1 cellular context compared by ENCODE assay signal in the genomic region with DNA sequence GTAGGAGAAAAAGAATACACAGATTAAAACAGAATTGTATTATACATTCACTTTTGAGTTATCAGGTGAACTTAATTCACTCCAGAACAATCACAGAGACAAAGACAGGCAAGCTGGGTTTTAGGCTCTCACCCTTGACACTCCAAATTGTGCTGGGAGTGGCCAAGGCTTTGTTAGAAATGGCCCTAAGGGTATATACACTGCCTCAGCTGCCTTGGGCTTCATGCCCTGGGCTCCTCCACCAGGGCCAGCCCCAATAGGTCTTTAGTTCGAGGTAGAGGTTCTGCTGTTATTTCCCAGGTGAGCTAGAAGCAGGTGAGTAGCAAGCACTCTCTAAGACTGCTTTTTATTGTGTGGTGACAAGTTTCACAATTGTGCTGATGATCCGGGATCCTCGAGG.
TF ChIP-seq lines count a peak whose summit lies in the region.

No MANE protein-coding gene starts in this region.

TF ChIP-seq in HepG2, 621 proteins besides CTCF, POLR2A, EP300 and RAD21:
- TF ChIP-seq, protein P1, sequence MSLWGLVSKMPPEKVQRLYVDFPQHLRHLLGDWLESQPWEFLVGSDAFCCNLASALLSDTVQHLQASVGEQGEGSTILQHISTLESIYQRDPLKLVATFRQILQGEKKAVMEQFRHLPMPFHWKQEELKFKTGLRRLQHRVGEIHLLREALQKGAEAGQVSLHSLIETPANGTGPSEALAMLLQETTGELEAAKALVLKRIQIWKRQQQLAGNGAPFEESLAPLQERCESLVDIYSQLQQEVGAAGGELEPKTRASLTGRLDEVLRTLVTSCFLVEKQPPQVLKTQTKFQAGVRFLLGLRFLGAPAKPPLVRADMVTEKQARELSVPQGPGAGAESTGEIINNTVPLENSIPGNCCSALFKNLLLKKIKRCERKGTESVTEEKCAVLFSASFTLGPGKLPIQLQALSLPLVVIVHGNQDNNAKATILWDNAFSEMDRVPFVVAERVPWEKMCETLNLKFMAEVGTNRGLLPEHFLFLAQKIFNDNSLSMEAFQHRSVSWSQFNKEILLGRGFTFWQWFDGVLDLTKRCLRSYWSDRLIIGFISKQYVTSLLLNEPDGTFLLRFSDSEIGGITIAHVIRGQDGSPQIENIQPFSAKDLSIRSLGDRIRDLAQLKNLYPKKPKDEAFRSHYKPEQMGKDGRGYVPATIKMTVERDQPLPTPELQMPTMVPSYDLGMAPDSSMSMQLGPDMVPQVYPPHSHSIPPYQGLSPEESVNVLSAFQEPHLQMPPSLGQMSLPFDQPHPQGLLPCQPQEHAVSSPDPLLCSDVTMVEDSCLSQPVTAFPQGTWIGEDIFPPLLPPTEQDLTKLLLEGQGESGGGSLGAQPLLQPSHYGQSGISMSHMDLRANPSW (CRISPR knock-in tag; IDR thresholded peaks at IDR 0.05; ENCODE audit: borderline replicate concordance): no peak
- no peak for TF ChIP-seq MZF1 (CRISPR knock-in tag; IDR thresholded peaks at IDR 0.05; ENCODE audit: borderline replicate concordance)
- no peak for TF ChIP-seq PPARG (CRISPR knock-in tag; conservative IDR thresholded peaks at IDR 0.05)
- TF ChIP-seq MIER3 (CRISPR knock-in tag; IDR thresholded peaks at IDR 0.05; ENCODE audit: borderline replicate concordance): no peak
- TF ChIP-seq, protein P2, sequence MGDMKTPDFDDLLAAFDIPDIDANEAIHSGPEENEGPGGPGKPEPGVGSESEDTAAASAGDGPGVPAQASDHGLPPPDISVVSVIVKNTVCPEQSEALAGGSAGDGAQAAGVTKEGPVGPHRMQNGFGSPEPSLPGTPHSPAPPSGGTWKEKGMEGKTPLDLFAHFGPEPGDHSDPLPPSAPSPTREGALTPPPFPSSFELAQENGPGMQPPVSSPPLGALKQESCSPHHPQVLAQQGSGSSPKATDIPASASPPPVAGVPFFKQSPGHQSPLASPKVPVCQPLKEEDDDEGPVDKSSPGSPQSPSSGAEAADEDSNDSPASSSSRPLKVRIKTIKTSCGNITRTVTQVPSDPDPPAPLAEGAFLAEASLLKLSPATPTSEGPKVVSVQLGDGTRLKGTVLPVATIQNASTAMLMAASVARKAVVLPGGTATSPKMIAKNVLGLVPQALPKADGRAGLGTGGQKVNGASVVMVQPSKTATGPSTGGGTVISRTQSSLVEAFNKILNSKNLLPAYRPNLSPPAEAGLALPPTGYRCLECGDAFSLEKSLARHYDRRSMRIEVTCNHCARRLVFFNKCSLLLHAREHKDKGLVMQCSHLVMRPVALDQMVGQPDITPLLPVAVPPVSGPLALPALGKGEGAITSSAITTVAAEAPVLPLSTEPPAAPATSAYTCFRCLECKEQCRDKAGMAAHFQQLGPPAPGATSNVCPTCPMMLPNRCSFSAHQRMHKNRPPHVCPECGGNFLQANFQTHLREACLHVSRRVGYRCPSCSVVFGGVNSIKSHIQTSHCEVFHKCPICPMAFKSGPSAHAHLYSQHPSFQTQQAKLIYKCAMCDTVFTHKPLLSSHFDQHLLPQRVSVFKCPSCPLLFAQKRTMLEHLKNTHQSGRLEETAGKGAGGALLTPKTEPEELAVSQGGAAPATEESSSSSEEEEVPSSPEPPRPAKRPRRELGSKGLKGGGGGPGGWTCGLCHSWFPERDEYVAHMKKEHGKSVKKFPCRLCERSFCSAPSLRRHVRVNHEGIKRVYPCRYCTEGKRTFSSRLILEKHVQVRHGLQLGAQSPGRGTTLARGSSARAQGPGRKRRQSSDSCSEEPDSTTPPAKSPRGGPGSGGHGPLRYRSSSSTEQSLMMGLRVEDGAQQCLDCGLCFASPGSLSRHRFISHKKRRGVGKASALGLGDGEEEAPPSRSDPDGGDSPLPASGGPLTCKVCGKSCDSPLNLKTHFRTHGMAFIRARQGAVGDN (CRISPR knock-in tag; IDR thresholded peaks at IDR 0.05): no peak
- TF ChIP-seq SOX13 (IDR thresholded peaks at IDR 0.05): no peak
- TF ChIP-seq SOX13 (CRISPR knock-in tag; conservative IDR thresholded peaks at IDR 0.05 in 1 of 2, IDR thresholded peaks at IDR 0.05 in 1 of 2): no peak
- TF ChIP-seq, protein P3, sequence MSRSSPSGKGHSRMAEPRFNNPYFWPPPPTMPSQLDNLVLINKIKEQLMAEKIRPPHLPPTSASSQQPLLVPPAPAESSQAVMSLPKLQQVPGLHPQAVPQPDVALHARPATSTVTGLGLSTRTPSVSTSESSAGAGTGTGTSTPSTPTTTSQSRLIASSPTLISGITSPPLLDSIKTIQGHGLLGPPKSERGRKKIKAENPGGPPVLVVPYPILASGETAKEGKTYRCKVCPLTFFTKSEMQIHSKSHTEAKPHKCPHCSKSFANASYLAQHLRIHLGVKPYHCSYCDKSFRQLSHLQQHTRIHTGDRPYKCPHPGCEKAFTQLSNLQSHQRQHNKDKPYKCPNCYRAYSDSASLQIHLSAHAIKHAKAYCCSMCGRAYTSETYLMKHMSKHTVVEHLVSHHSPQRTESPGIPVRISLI (CRISPR knock-in tag; IDR thresholded peaks at IDR 0.05; ENCODE audit: borderline replicate concordance): no peak
- no peak for TF ChIP-seq SCMH1 (CRISPR knock-in tag; IDR thresholded peaks at IDR 0.05; ENCODE audit: borderline replicate concordance)
- TF ChIP-seq PHF5A (CRISPR knock-in tag; IDR thresholded peaks at IDR 0.05; ENCODE audit: low read depth, unreplicated experiment): no peak
- TF ChIP-seq BRCA1 (CRISPR knock-in tag; IDR thresholded peaks at IDR 0.05): no peak
- no peak for TF ChIP-seq ZNF496 (CRISPR knock-in tag; IDR thresholded peaks at IDR 0.05; ENCODE audit: insufficient replicate concordance)
- no peak for TF ChIP-seq ZNF34 (CRISPR knock-in tag; IDR thresholded peaks at IDR 0.05; ENCODE audit: borderline replicate concordance)
- TF ChIP-seq, protein P4, sequence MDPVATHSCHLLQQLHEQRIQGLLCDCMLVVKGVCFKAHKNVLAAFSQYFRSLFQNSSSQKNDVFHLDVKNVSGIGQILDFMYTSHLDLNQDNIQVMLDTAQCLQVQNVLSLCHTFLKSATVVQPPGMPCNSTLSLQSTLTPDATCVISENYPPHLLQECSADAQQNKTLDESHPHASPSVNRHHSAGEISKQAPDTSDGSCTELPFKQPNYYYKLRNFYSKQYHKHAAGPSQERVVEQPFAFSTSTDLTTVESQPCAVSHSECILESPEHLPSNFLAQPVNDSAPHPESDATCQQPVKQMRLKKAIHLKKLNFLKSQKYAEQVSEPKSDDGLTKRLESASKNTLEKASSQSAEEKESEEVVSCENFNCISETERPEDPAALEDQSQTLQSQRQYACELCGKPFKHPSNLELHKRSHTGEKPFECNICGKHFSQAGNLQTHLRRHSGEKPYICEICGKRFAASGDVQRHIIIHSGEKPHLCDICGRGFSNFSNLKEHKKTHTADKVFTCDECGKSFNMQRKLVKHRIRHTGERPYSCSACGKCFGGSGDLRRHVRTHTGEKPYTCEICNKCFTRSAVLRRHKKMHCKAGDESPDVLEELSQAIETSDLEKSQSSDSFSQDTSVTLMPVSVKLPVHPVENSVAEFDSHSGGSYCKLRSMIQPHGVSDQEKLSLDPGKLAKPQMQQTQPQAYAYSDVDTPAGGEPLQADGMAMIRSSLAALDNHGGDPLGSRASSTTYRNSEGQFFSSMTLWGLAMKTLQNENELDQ (CRISPR knock-in tag; IDR thresholded peaks at IDR 0.05; ENCODE audit: borderline replicate concordance): no peak
- TF ChIP-seq, protein P5, sequence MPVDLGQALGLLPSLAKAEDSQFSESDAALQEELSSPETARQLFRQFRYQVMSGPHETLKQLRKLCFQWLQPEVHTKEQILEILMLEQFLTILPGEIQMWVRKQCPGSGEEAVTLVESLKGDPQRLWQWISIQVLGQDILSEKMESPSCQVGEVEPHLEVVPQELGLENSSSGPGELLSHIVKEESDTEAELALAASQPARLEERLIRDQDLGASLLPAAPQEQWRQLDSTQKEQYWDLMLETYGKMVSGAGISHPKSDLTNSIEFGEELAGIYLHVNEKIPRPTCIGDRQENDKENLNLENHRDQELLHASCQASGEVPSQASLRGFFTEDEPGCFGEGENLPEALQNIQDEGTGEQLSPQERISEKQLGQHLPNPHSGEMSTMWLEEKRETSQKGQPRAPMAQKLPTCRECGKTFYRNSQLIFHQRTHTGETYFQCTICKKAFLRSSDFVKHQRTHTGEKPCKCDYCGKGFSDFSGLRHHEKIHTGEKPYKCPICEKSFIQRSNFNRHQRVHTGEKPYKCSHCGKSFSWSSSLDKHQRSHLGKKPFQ (CRISPR knock-in tag; IDR thresholded peaks at IDR 0.05; ENCODE audit: insufficient replicate concordance): no peak
- no peak for TF ChIP-seq ZNF703 (CRISPR knock-in tag; IDR thresholded peaks at IDR 0.05; ENCODE audit: borderline replicate concordance)
- TF ChIP-seq, protein P6, sequence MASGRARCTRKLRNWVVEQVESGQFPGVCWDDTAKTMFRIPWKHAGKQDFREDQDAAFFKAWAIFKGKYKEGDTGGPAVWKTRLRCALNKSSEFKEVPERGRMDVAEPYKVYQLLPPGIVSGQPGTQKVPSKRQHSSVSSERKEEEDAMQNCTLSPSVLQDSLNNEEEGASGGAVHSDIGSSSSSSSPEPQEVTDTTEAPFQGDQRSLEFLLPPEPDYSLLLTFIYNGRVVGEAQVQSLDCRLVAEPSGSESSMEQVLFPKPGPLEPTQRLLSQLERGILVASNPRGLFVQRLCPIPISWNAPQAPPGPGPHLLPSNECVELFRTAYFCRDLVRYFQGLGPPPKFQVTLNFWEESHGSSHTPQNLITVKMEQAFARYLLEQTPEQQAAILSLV (CRISPR knock-in tag; IDR thresholded peaks at IDR 0.05; ENCODE audit: borderline replicate concordance): no peak
- no peak for TF ChIP-seq PRMT3 (CRISPR knock-in tag; IDR thresholded peaks at IDR 0.05; ENCODE audit: borderline replicate concordance, low read depth)
- TF ChIP-seq, protein P7, sequence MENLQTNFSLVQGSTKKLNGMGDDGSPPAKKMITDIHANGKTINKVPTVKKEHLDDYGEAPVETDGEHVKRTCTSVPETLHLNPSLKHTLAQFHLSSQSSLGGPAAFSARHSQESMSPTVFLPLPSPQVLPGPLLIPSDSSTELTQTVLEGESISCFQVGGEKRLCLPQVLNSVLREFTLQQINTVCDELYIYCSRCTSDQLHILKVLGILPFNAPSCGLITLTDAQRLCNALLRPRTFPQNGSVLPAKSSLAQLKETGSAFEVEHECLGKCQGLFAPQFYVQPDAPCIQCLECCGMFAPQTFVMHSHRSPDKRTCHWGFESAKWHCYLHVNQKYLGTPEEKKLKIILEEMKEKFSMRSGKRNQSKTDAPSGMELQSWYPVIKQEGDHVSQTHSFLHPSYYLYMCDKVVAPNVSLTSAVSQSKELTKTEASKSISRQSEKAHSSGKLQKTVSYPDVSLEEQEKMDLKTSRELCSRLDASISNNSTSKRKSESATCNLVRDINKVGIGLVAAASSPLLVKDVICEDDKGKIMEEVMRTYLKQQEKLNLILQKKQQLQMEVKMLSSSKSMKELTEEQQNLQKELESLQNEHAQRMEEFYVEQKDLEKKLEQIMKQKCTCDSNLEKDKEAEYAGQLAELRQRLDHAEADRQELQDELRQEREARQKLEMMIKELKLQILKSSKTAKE (CRISPR knock-in tag; IDR thresholded peaks at IDR 0.05; ENCODE audit: borderline replicate concordance): no peak
- no peak for TF ChIP-seq MEIS2 (CRISPR knock-in tag; IDR thresholded peaks at IDR 0.05)
- TF ChIP-seq, protein P8, sequence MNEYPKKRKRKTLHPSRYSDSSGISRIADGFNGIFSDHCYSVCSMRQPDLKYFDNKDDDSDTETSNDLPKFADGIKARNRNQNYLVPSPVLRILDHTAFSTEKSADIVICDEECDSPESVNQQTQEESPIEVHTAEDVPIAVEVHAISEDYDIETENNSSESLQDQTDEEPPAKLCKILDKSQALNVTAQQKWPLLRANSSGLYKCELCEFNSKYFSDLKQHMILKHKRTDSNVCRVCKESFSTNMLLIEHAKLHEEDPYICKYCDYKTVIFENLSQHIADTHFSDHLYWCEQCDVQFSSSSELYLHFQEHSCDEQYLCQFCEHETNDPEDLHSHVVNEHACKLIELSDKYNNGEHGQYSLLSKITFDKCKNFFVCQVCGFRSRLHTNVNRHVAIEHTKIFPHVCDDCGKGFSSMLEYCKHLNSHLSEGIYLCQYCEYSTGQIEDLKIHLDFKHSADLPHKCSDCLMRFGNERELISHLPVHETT (CRISPR knock-in tag; conservative IDR thresholded peaks at IDR 0.05): no peak
